18 cellular contexts compared by ENCODE assay signal in the genomic region with DNA sequence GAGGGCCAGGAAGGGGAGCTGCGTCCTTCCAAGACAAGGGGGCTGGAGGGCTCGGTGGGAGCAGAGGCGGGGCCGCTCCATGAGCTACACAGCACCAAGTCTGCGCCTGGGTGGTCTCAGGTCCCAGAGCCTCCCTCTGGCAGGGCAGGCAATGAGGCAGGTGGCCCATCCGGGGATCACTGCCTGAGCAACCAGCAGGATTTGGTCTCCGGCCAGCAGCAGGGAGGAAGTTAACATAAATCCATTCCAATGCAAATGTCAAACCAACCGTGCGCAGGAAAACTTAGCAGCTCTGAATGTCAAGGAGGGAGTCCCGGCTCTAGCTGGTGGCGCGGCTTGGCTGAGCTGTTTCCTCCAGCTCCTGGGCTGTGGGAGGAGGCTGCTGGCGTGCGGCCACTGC. TPM values are rescaled to one million over a fixed set of nuclear protein-coding genes. Genes with fewer than 3 reads are reported as not detected.
A peak's percentile ranks its signal among the peaks of the same experiment; 100 is the strongest.
DNase-seq lines count a peak whose midpoint lies in the region; TF ChIP-seq lines count a peak whose summit lies in the region.
"Had no signal": no experiment of that assay in that cellular context is flagged by ENCODE, and none has a peak within 500 bp of the region (broad histone marks: within the 10 kb centered on the region; RNA-seq: fewer than 3 reads in every experiment).

No MANE protein-coding gene starts in this region.

- no peak overlapping the region for H2BK5ac ChIP-seq in mesendoderm (ENCODE audit: low read length)

- H3K4me1 ChIP-seq in mesendoderm (ENCODE audit: control insufficient read depth, low read depth, low read length) (no peaks in the 10 kb centered on the region), esophagus squamous epithelium (no peaks in the 10 kb centered on the region)
- H3K4me1 ChIP-seq: body of pancreas, psoas muscle, SJSA1 had no signal

- H3K4me3 ChIP-seq in MG63 (no peak overlapping the region), cardiac fibroblast (replicated peaks in 1 of 2; ENCODE audit: low read depth in 2 of 2, low read length in 2 of 2) (no peak overlapping the region), mesendoderm (ENCODE audit: low read length) (no peak overlapping the region), esophagus squamous epithelium (no peak overlapping the region)
- H3K4me3 ChIP-seq: body of pancreas, psoas muscle, SJSA1 had no signal

- H3K56ac ChIP-seq in mesendoderm (ENCODE audit: low read length), result no peak overlapping the region

- DNase-seq in DMS79 (lab: John Stamatoyannopoulos, UW) (peak; percentile 66), MG63 (peak; percentile 47), cardiac fibroblast (ENCODE audit: low read depth in 2 of 2) (peak; percentile 4 to 12), mesendoderm (peak; percentile 42), esophagus squamous epithelium (lab: John Stamatoyannopoulos, UW) (no peak), SK-N-DZ (ENCODE audit: low spot score) (no peak), GM13977 (ENCODE audit: low spot score) (no peak)
- DNase-seq in stimulated activated CD4-positive, alpha-beta T cell treated with anti-CD3 and anti-CD28 coated beads, Interleukin-2, amount 100 ng/mL, for 48 hours, result no peak
- DNase-seq: activated CD8-positive, alpha-beta memory T cell treated with anti-CD3 and anti-CD28 coated beads for 24 hours; activated effector memory CD4-positive, alpha-beta T cell treated with Interleukin-2 at 50 U/mL for 16 hours; body of pancreas; effector CD8-positive, alpha-beta T cell; kidney; NCI-H1092; NCI-H524 treated with DMSO at 0.1 percent for 48 hours; psoas muscle had no signal

- no peak overlapping the region for H4K8ac ChIP-seq in mesendoderm (ENCODE audit: low read depth, low read length)

- no CpG with 5 or more reads among the region's 14 CpGs for WGBS in mesendoderm (ENCODE audit: extremely low coverage, insufficient coverage, low lambda C conversion rate)
- 7 to 30% methylated on average over 3 of the region's 14 CpGs for WGBS in esophagus squamous epithelium, 2 donors

- H2AK5ac ChIP-seq in mesendoderm (ENCODE audit: low read length), result no peak overlapping the region

- H3K27me3 ChIP-seq in MG63 (peaks cover 12% of the 10 kb centered on the region), mesendoderm (ENCODE audit: insufficient read depth, low read length, poor library complexity) (no peaks in the 10 kb centered on the region), esophagus squamous epithelium (peaks cover 0 to 75% (median 0%) of the 10 kb centered on the region in 4 donors)
- H3K27me3 ChIP-seq: body of pancreas had no signal

- no peak for TF ChIP-seq POLR2A in esophagus squamous epithelium (IDR thresholded peaks at IDR 0.05)

- no peak overlapping the region for H3K18ac ChIP-seq in mesendoderm (ENCODE audit: low read length)

- no peak overlapping the region for H3K9ac ChIP-seq in mesendoderm (ENCODE audit: low read length)

- H3K23ac ChIP-seq in mesendoderm (ENCODE audit: low read length), result no peak overlapping the region

- H3K4me2 ChIP-seq in mesendoderm (ENCODE audit: low read length), result no peak overlapping the region

- H2BK120ac ChIP-seq in mesendoderm (ENCODE audit: low read depth, low read length), result no peak overlapping the region

- H3K9me3 ChIP-seq in MG63 (peaks cover 8% of the 10 kb centered on the region), esophagus squamous epithelium (peaks cover 0 to 4% (median 0%) of the 10 kb centered on the region in 3 donors)
- H3K9me3 ChIP-seq: body of pancreas, psoas muscle, SJSA1 had no signal

- H3K36me3 ChIP-seq in MG63, result no peaks in the 10 kb centered on the region
- H3K36me3 ChIP-seq in mesendoderm (ENCODE audit: control insufficient read depth, insufficient read depth, low read length), result no peaks in the 10 kb centered on the region
- H3K36me3 ChIP-seq in esophagus squamous epithelium, result no peaks in the 10 kb centered on the region
- H3K36me3 ChIP-seq: SJSA1 had no signal

- H4K5ac ChIP-seq in mesendoderm (ENCODE audit: low read length), result no peak overlapping the region

- H3K79me1 ChIP-seq in mesendoderm (ENCODE audit: low read length), result no peaks in the 10 kb centered on the region

- H3K4ac ChIP-seq in mesendoderm (ENCODE audit: low read depth, low read length), result no peak overlapping the region

- intact Hi-C loops in esophagus squamous epithelium (cut with DNase I), result no loop called here

- no peak overlapping the region for H3K27ac ChIP-seq in mesendoderm (ENCODE audit: low read depth, low read length)
- H3K27ac ChIP-seq in esophagus squamous epithelium, result no peak overlapping the region
- H3K27ac ChIP-seq: body of pancreas, psoas muscle, SJSA1 had no signal

- no peak overlapping the region for H2BK15ac ChIP-seq in mesendoderm (replicated peaks; ENCODE audit: low read depth)

- H3K79me2 ChIP-seq in mesendoderm (ENCODE audit: control insufficient read depth, insufficient read depth, low read length), result no peaks in the 10 kb centered on the region

- in situ Hi-C loops in GM13977 (cut with MboI; ENCODE audit: low pct_unique_long_range_greater_than_20kb, low sequenced_read_pairs, unreplicated experiment), result no loop called here

- TF ChIP-seq CTCF in cardiac fibroblast (IDR thresholded peaks at IDR 0.05; ENCODE audit: low read depth, low read length) (no peak), esophagus squamous epithelium (IDR thresholded peaks at IDR 0.05) (no peak), GM13977 (IDR thresholded peaks at IDR 0.05; ENCODE audit: extremely low read depth, insufficient read depth, missing control alignments) (no peak)

RNA-seq across cellular contexts. Expression of gene CHRNA4, which starts 32.9 kb away (rescaled TPM):
- total RNA-seq in MG63 (2014; rRNA removed; shearing (Covaris generic); ENCODE audit: low replicate concordance), result not detected in 2 replicates
- polyA plus RNA-seq in mesendoderm (2013, experiment 1 of 2), result 0.15 TPM
- polyA plus RNA-seq in mesendoderm (2013, experiment 2 of 2), result 0.13 TPM
- not detected for total RNA-seq in esophagus squamous epithelium
- 0.14 TPM in 1 of 2 replicates, not detected in the other for polyA plus RNA-seq in SK-N-DZ (2014; cell fraction: cytosol; rRNA removed)
- 0.03 TPM in 1 of 2 replicates, not detected in the other for polyA plus RNA-seq in SK-N-DZ (2014; cell fraction: nucleus; rRNA removed)
- total RNA-seq: body of pancreas, fibroblast of villous mesenchyme, SJSA1 had no signal

Comparison
In these comparisons a context has a peak if more than half of its experiments do, and no peak if none do; other contexts are left out.
1. DNase-seq: peak in DMS79 (single experiment), MG63 (single experiment), cardiac fibroblast (2 of 2) and mesendoderm (single experiment); none in esophagus squamous epithelium (single experiment), SK-N-DZ (single experiment), GM13977 (single experiment) and stimulated activated CD4-positive, alpha-beta T cell treated with anti-CD3 and anti-CD28 coated beads, Interleukin-2, amount 100 ng/mL, for 48 hours (0 of 2).